In genomic region chr2:23005469-23005868, GRCh38 we compare ENCODE assay signal across 35 cellular contexts.
"Had no signal": no experiment of that assay in that cellular context is flagged by ENCODE, and none has a peak within 500 bp of the region (broad histone marks: within the 10 kb centered on the region; RNA-seq: fewer than 3 reads in every experiment).

No MANE protein-coding gene starts in this region.

- H3K4me1 Mint-ChIP-seq: activated CD4-positive, alpha-beta memory T cell treated with anti-CD3 and anti-CD28 coated beads, Interleukin-2, amount 10 ng/mL, durations not matched to agents 7 days and 5 days; activated CD4-positive, alpha-beta T cell treated with anti-CD3 and anti-CD28 coated beads for 36 hours; activated CD4-positive, alpha-beta T cell treated with anti-CD3 and anti-CD28 coated beads, Interleukin-2, amount 10 ng/mL, durations not matched to agents 7 days and 5 days; activated CD8-positive, alpha-beta memory T cell treated with anti-CD3 and anti-CD28 coated beads, Interleukin-2, amount 10 ng/mL, durations not matched to agents 7 days and 5 days; activated naive CD4-positive, alpha-beta T cell treated with anti-CD3 and anti-CD28 coated beads, Interleukin-2, amount 10 ng/mL, durations not matched to agents 7 days and 5 days; activated naive CD4-positive, alpha-beta T cell treated with anti-CD3 and anti-CD28 coated beads, Interleukin-2, amount 50 U/mL, for 24 hours; activated naive CD8-positive, alpha-beta T cell treated with anti-CD3 and anti-CD28 coated beads, Interleukin-2, amount 10 ng/mL, durations not matched to agents 7 days and 5 days; activated naive CD8-positive, alpha-beta T cell treated with anti-CD3 and anti-CD28 coated beads, Interleukin-2, amount 50 U/mL, for 24 hours; WTC11 had no signal

- H3K4me3 Mint-ChIP-seq: activated CD4-positive, alpha-beta memory T cell treated with anti-CD3 and anti-CD28 coated beads, Interleukin-2, amount 10 ng/mL, durations not matched to agents 7 days and 5 days; activated CD4-positive, alpha-beta T cell treated with anti-CD3 and anti-CD28 coated beads for 36 hours; activated CD4-positive, alpha-beta T cell treated with anti-CD3 and anti-CD28 coated beads, Interleukin-2, amount 10 ng/mL, durations not matched to agents 7 days and 5 days; activated CD8-positive, alpha-beta memory T cell treated with anti-CD3 and anti-CD28 coated beads, Interleukin-2, amount 10 ng/mL, durations not matched to agents 7 days and 5 days; activated CD8-positive, alpha-beta T cell treated with anti-CD3 and anti-CD28 coated beads, Interleukin-2, amount 10 ng/mL, durations not matched to agents 7 days and 5 days; activated naive CD4-positive, alpha-beta T cell treated with anti-CD3 and anti-CD28 coated beads, Interleukin-2, amount 10 ng/mL, durations not matched to agents 7 days and 5 days; activated naive CD4-positive, alpha-beta T cell treated with anti-CD3 and anti-CD28 coated beads, Interleukin-2, amount 50 U/mL, for 24 hours; activated naive CD8-positive, alpha-beta T cell; activated naive CD8-positive, alpha-beta T cell treated with anti-CD3 and anti-CD28 coated beads, Interleukin-2, amount 10 ng/mL, durations not matched to agents 7 days and 5 days; activated naive CD8-positive, alpha-beta T cell treated with anti-CD3 and anti-CD28 coated beads, Interleukin-2, amount 50 U/mL, for 24 hours; activated T-cell treated with anti-CD3 and anti-CD28 coated beads, Interleukin-2, amount 50 U/mL, for 24 hours; T-helper 1 cell treated with Interleukin-12 subunit alpha and Interleukin-12 subunit beta and Interleukin-4 antibody, amounts not matched to agents 30 μg/mL and 1 μg/mL, for 36 hours; T-helper 2 cell treated with Interferon-gamma antibody and Interleukin-4, amounts not matched to agents 5 μg/mL and 100 μg/mL, for 36 hours; WTC11 had no signal

- H3K36me3 Mint-ChIP-seq: activated CD8-positive, alpha-beta memory T cell treated with anti-CD3 and anti-CD28 coated beads, Interleukin-2, amount 10 ng/mL, durations not matched to agents 7 days and 5 days; activated naive CD4-positive, alpha-beta T cell treated with anti-CD3 and anti-CD28 coated beads, Interleukin-2, amount 10 ng/mL, durations not matched to agents 7 days and 5 days; activated naive CD4-positive, alpha-beta T cell treated with anti-CD3 and anti-CD28 coated beads, Interleukin-2, amount 50 U/mL, for 24 hours; activated naive CD8-positive, alpha-beta T cell; activated naive CD8-positive, alpha-beta T cell treated with anti-CD3 and anti-CD28 coated beads, Interleukin-2, amount 10 ng/mL, durations not matched to agents 7 days and 5 days; WTC11 had no signal

- H3K27me3 ChIP-seq: body of pancreas, brain microvascular endothelial cell, breast epithelium had no signal

- DNase-seq: activated CD4-positive, alpha-beta memory T cell treated with anti-CD3 and anti-CD28 coated beads, Interleukin-2, amount 10 ng/mL, durations not matched to agents 7 days and 5 days; activated CD4-positive, alpha-beta T cell treated with anti-CD3 and anti-CD28 coated beads for 1 hour; activated CD4-positive, alpha-beta T cell treated with anti-CD3 and anti-CD28 coated beads for 36 hours; activated CD4-positive, alpha-beta T cell treated with anti-CD3 and anti-CD28 coated beads for 48 hours; activated CD4-positive, alpha-beta T cell treated with anti-CD3 and anti-CD28 coated beads, Interleukin-2, amount 10 ng/mL, durations not matched to agents 7 days and 5 days; activated CD4-positive, alpha-beta T cell treated with anti-CD3 and anti-CD28 coated beads, Interleukin-2, amount 50 U/mL, for 48 hours; activated CD4-positive, CD25-positive, alpha-beta regulatory T cell; activated CD8-positive, alpha-beta memory T cell treated with anti-CD3 and anti-CD28 coated beads for 24 hours; activated CD8-positive, alpha-beta memory T cell treated with anti-CD3 and anti-CD28 coated beads, Interleukin-2, amount 10 ng/mL, durations not matched to agents 7 days and 5 days; activated CD8-positive, alpha-beta memory T cell treated with anti-CD3 and anti-CD28 coated beads, Interleukin-2, amount 50 U/mL, for 48 hours; activated CD8-positive, alpha-beta T cell treated with anti-CD3 and anti-CD28 coated beads, Interleukin-2, amount 10 ng/mL, durations not matched to agents 7 days and 5 days; activated effector memory CD4-positive, alpha-beta T cell treated with Interleukin-2 at 50 U/mL for 16 hours; activated gamma-delta T cell; activated naive CD4-positive, alpha-beta T cell treated with anti-CD3 and anti-CD28 coated beads, Interleukin-2, amount 10 ng/mL, durations not matched to agents 7 days and 5 days; activated naive CD4-positive, alpha-beta T cell treated with Interleukin-2 at 50 U/mL for 16 hours; activated naive CD8-positive, alpha-beta T cell treated with anti-CD3 and anti-CD28 coated beads, Interleukin-2, amount 10 ng/mL, durations not matched to agents 7 days and 5 days; activated naive CD8-positive, alpha-beta T cell treated with anti-CD3 and anti-CD28 coated beads, Interleukin-2, amount 50 U/mL, for 24 hours; activated T-cell treated with anti-CD3 and anti-CD28 coated beads, Interleukin-2, amount 50 U/mL, for 24 hours; activated T-cell treated with anti-CD3 and anti-CD28 coated beads, Interleukin-2, amount 50 U/mL, for 48 hours; amygdala; anterior cingulate cortex; body of pancreas; brain microvascular endothelial cell; central memory CD4-positive, alpha-beta T cell; T-helper 2 cell; T-helper 9 cell; WERI-Rb-1 had no signal

- H3K9me3 ChIP-seq: body of pancreas, breast epithelium had no signal

- ATAC-seq: activated CD4-positive, alpha-beta T cell treated with anti-CD3 and anti-CD28 coated beads for 36 hours; activated CD4-positive, CD25-positive, alpha-beta regulatory T cell treated with anti-CD3 and anti-CD28 coated beads, Interleukin-2, amount 50 U/mL, for 24 hours; activated CD8-positive, alpha-beta memory T cell treated with anti-CD3 and anti-CD28 coated beads, Interleukin-2, amount 10 ng/mL, durations not matched to agents 7 days and 5 days; activated CD8-positive, alpha-beta T cell treated with anti-CD3 and anti-CD28 coated beads, Interleukin-2, amount 10 ng/mL, durations not matched to agents 7 days and 5 days; activated naive CD8-positive, alpha-beta T cell treated with anti-CD3 and anti-CD28 coated beads, Interleukin-2, amount 50 U/mL, for 24 hours; body of pancreas; WTC11 had no signal

- H3K27me3 Mint-ChIP-seq: activated CD4-positive, alpha-beta memory T cell treated with anti-CD3 and anti-CD28 coated beads, Interleukin-2, amount 10 ng/mL, durations not matched to agents 7 days and 5 days; activated CD4-positive, alpha-beta T cell treated with anti-CD3 and anti-CD28 coated beads for 36 hours; activated CD4-positive, alpha-beta T cell treated with anti-CD3 and anti-CD28 coated beads, Interleukin-2, amount 10 ng/mL, durations not matched to agents 7 days and 5 days; activated CD8-positive, alpha-beta memory T cell treated with anti-CD3 and anti-CD28 coated beads, Interleukin-2, amount 10 ng/mL, durations not matched to agents 7 days and 5 days; activated naive CD4-positive, alpha-beta T cell treated with anti-CD3 and anti-CD28 coated beads, Interleukin-2, amount 10 ng/mL, durations not matched to agents 7 days and 5 days; activated naive CD4-positive, alpha-beta T cell treated with anti-CD3 and anti-CD28 coated beads, Interleukin-2, amount 50 U/mL, for 24 hours; activated naive CD8-positive, alpha-beta T cell treated with anti-CD3 and anti-CD28 coated beads, Interleukin-2, amount 10 ng/mL, durations not matched to agents 7 days and 5 days; activated naive CD8-positive, alpha-beta T cell treated with anti-CD3 and anti-CD28 coated beads, Interleukin-2, amount 50 U/mL, for 24 hours; activated T-cell treated with anti-CD3 and anti-CD28 coated beads, Interleukin-2, amount 50 U/mL, for 24 hours had no signal

- H3K27ac ChIP-seq: body of pancreas, brain microvascular endothelial cell, breast epithelium, WERI-Rb-1 had no signal

- H3K27ac Mint-ChIP-seq: activated CD4-positive, alpha-beta memory T cell treated with anti-CD3 and anti-CD28 coated beads, Interleukin-2, amount 10 ng/mL, durations not matched to agents 7 days and 5 days; activated CD4-positive, alpha-beta T cell treated with anti-CD3 and anti-CD28 coated beads for 36 hours; activated CD4-positive, alpha-beta T cell treated with anti-CD3 and anti-CD28 coated beads, Interleukin-2, amount 10 ng/mL, durations not matched to agents 7 days and 5 days; activated CD8-positive, alpha-beta memory T cell treated with anti-CD3 and anti-CD28 coated beads, Interleukin-2, amount 10 ng/mL, durations not matched to agents 7 days and 5 days; activated CD8-positive, alpha-beta T cell treated with anti-CD3 and anti-CD28 coated beads, Interleukin-2, amount 10 ng/mL, durations not matched to agents 7 days and 5 days; activated naive CD4-positive, alpha-beta T cell treated with anti-CD3 and anti-CD28 coated beads, Interleukin-2, amount 10 ng/mL, durations not matched to agents 7 days and 5 days; activated naive CD4-positive, alpha-beta T cell treated with anti-CD3 and anti-CD28 coated beads, Interleukin-2, amount 50 U/mL, for 24 hours; activated naive CD8-positive, alpha-beta T cell; activated naive CD8-positive, alpha-beta T cell treated with anti-CD3 and anti-CD28 coated beads, Interleukin-2, amount 10 ng/mL, durations not matched to agents 7 days and 5 days; activated naive CD8-positive, alpha-beta T cell treated with anti-CD3 and anti-CD28 coated beads, Interleukin-2, amount 50 U/mL, for 24 hours; activated T-cell treated with anti-CD3 and anti-CD28 coated beads, Interleukin-2, amount 50 U/mL, for 24 hours; activated T-helper 2 cell treated with anti-CD3 and anti-CD28 coated beads, Interferon-gamma antibody, Interleukin-2, Interleukin-4, amounts not matched to agents 10 μg/mL and 5 μg/mL and 100 μg/mL, durations not matched to agents 14 hours and 24 hours and 36 hours; T-helper 1 cell treated with Interleukin-12 subunit alpha and Interleukin-12 subunit beta and Interleukin-4 antibody, amounts not matched to agents 30 μg/mL and 1 μg/mL, for 36 hours; T-helper 2 cell treated with Interferon-gamma antibody and Interleukin-4, amounts not matched to agents 5 μg/mL and 100 μg/mL, for 36 hours; WTC11 had no signal

- H3K4me3 ChIP-seq: body of pancreas, breast epithelium had no signal

- H3K4me1 ChIP-seq: body of pancreas, breast epithelium had no signal

- H3K36me3 ChIP-seq: brain microvascular endothelial cell, breast epithelium, WERI-Rb-1 had no signal

- H3K9me3 Mint-ChIP-seq: activated CD4-positive, alpha-beta memory T cell treated with anti-CD3 and anti-CD28 coated beads, Interleukin-2, amount 10 ng/mL, durations not matched to agents 7 days and 5 days; activated CD4-positive, alpha-beta T cell treated with anti-CD3 and anti-CD28 coated beads, Interleukin-2, amount 10 ng/mL, durations not matched to agents 7 days and 5 days; activated naive CD4-positive, alpha-beta T cell treated with anti-CD3 and anti-CD28 coated beads, Interleukin-2, amount 10 ng/mL, durations not matched to agents 7 days and 5 days; activated naive CD8-positive, alpha-beta T cell treated with anti-CD3 and anti-CD28 coated beads, Interleukin-2, amount 10 ng/mL, durations not matched to agents 7 days and 5 days; activated naive CD8-positive, alpha-beta T cell treated with anti-CD3 and anti-CD28 coated beads, Interleukin-2, amount 50 U/mL, for 24 hours; activated T-cell treated with anti-CD3 and anti-CD28 coated beads, Interleukin-2, amount 50 U/mL, for 24 hours; activated T-helper 2 cell treated with anti-CD3 and anti-CD28 coated beads, Interferon-gamma antibody, Interleukin-2, Interleukin-4, amounts not matched to agents 10 μg/mL and 5 μg/mL and 100 μg/mL, durations not matched to agents 14 hours and 24 hours and 36 hours; T-helper 1 cell treated with Interleukin-12 subunit alpha and Interleukin-12 subunit beta and Interleukin-4 antibody, amounts not matched to agents 30 μg/mL and 1 μg/mL, for 36 hours; T-helper 2 cell treated with Interferon-gamma antibody and Interleukin-4, amounts not matched to agents 5 μg/mL and 100 μg/mL, for 36 hours; WTC11 had no signal
